ENCODE assay signal across 9 cellular contexts in the genomic region with DNA sequence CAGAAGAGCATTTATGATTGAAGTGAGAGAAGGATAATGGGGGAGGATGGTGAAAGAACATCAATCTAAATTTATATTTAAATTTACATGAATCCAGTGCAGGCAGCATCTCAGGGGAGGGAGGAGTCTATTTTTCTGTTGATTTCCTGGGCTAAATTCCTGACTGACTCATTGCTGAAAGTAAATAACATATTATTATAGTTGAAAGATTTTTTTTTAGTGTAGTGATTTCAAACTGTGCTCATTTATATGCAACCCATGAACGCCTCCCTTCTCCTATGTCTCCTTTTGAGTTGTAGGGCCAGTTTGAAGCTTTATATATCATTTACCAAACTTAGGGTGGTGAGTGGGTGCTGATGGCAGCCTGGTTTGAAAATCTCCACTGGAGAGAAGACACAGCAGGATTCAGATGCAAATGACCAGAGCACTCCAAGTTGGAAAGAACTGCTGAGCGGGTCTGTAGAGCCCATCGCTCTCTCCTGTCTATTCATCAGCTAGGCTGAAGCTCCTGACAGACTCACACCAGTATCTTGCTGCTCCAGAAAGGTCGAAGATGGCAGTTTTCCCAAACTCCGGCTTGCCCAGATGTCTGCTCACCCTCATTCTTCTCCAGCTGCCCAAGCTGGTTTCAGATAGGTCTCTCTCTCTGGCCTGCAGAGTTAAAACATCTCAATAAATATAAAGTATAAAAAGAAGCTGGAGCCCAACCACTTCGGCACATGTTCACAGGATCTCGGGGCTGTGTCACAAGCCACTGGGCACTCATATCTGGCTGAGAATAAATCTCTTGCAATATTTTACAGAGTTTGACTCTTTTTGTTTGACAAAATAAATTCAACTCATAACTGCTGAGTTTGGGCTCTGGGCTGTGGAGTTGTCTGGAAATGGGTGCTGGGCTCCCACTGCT. TPM values are rescaled to one million over a fixed set of nuclear protein-coding genes. Genes with fewer than 3 reads are reported as not detected.
DNase-seq lines count a peak whose midpoint lies in the region; ATAC-seq, FAIRE-seq and TF ChIP-seq lines count a peak whose summit lies in the region.
"Had no signal": no experiment of that assay in that cellular context is flagged by ENCODE, and none has a peak within 500 bp of the region (broad histone marks: within the 10 kb centered on the region; RNA-seq: fewer than 3 reads in every experiment).

No MANE protein-coding gene starts in this region.

- peaks cover 0 to 13% (median 0%) of the 10 kb centered on the region in 7 donors for H3K9me3 Mint-ChIP-seq in CD4-positive, CD25-positive, alpha-beta regulatory T cell

- peak overlapping the region; percentile 57 for H3K4me2 ChIP-seq in IMR-90 (ENCODE audit: low read depth, low read length)
- peak overlapping the region; percentile 58 for H3K4me2 ChIP-seq in GM12878 (ENCODE audit: control insufficient read depth, insufficient read depth)

- H2BK15ac ChIP-seq in IMR-90 (ENCODE audit: low read depth, low read length), result peak overlapping the region; percentile 85; the same call in 2 of the 3 replicates

- H3K18ac ChIP-seq in IMR-90 (ENCODE audit: low read depth, low read length), result peak overlapping the region; percentile 26; the same call in 1 of the 2 replicates

- H3K36me3 ChIP-seq in CD4-positive, CD25-positive, alpha-beta regulatory T cell (ENCODE audit: control insufficient read depth, insufficient read depth, low read length), result no peaks in the 10 kb centered on the region
- no peaks in the 10 kb centered on the region for H3K36me3 ChIP-seq in IMR-90 (ENCODE audit: control insufficient read depth, insufficient read depth, low read length)
- H3K36me3 ChIP-seq in GM12878 (ENCODE audit: control insufficient read depth in 2 of 2, insufficient read depth in 2 of 2, low read length in 1 of 2), result no peaks in the 10 kb centered on the region
- no peaks in the 10 kb centered on the region for H3K36me3 ChIP-seq in muscle layer of colon (ENCODE audit: insufficient read depth, low read length)

- FAIRE-seq in GM12878 (lab: Jason Lieb, UNC), result no peak

- dilution Hi-C loops in IMR-90 (cut with HindIII; ENCODE audit: low sequenced_read_pairs, unreplicated experiment), result no loop called here

- peak overlapping the region; percentile 81 for H3K14ac ChIP-seq in IMR-90 (replicated peaks; ENCODE audit: low read depth, low read length)

- POLR2A ChIA-PET in IMR-90 (lab: Charles Lee; ENCODE audit: unreplicated experiment) (no interaction called here), GM12878 (lab: Charles Lee) (interaction anchor here (1.0 to 5.1 kb wide), 6 partner anchors 14 to 61 kb away, joined by 3 to 38 read pairs (median 6); no protein-coding TSS in a partner anchor)

- peak overlapping the region; percentile 73 for H3K23ac ChIP-seq in IMR-90 (ENCODE audit: low read depth, low read length)

- H3K9me3 ChIP-seq in CD4-positive, CD25-positive, alpha-beta regulatory T cell (ENCODE audit: control insufficient read depth in 2 of 2, low read length in 2 of 2), result no peaks in the 10 kb centered on the region
- no peaks in the 10 kb centered on the region; the same call in 1 of the 2 replicates for H3K9me3 ChIP-seq in IMR-90 (ENCODE audit: control insufficient read depth, insufficient read depth, low read length)
- peaks cover 6% of the 10 kb centered on the region; the same call in 2 of the 3 replicates for H3K9me3 ChIP-seq in GM12878 (replicated peaks; ENCODE audit: control insufficient read depth, insufficient read depth, low read length)
- H3K9me3 ChIP-seq in muscle layer of colon (ENCODE audit: low read length), result no peaks in the 10 kb centered on the region

- peak overlapping the region; percentile 39 for H2AK9ac ChIP-seq in IMR-90 (replicated peaks; ENCODE audit: low read depth, low read length, poor library complexity)

- H3K9me1 ChIP-seq in IMR-90 (ENCODE audit: insufficient read depth, low read length), result peaks cover 9% of the 10 kb centered on the region

- peak overlapping the region; percentile 69 to 96; a peak in 3 of 4 replicates for H4K8ac ChIP-seq in IMR-90 (ENCODE audit: low read depth in 2 of 2, low read length in 2 of 2)

- BruUV-seq in IMR-90 (replicated peaks; lab: Mats Ljungman, UMichigan) (no TSS peak), GM12878 (replicated peaks; lab: Mats Ljungman, UMichigan) (no TSS peak)

- H3K9ac ChIP-seq in IMR-90 (ENCODE audit: low read depth, low read length) (peak overlapping the region; percentile 5; the same call in 1 of the 2 replicates), GM12878 (ENCODE audit: control insufficient read depth, insufficient read depth, low read length) (no peak overlapping the region), muscle layer of colon (ENCODE audit: low read length) (no peak overlapping the region)

- in situ Hi-C loops in IMR-90 (cut with MboI; ENCODE audit: low sequenced_read_pairs), result no loop called here
- in situ Hi-C loops in GM12878 (cut with MboI), result no loop called here

- TF ChIP-seq CTCF in IMR-90 (conservative IDR thresholded peaks at IDR 0.05; ENCODE audit: low read depth, low read length) (no peak), GM12878 (IDR thresholded peaks at IDR 0.05 in 2 of 3, conservative IDR thresholded peaks at IDR 0.05 in 1 of 3; ENCODE audit: control insufficient read depth in 2 of 3, extremely low read depth in 1 of 3, insufficient read depth in 1 of 3, low read depth in 3 of 3, low read length in 3 of 3) (no peak)

- SMC1A ChIA-PET in GM12878 (lab: Charles Lee; ENCODE audit: uncharacterized antibody, unreplicated experiment), result interaction anchor here (0.7 to 2.0 kb wide), 16 partner anchors 9 to 135 kb away, joined by 3 to 11 read pairs (median 4); partner anchors contain the start of gene BTN3A3

- peaks cover 4 to 25% of the 10 kb centered on the region in 2 experiments for H3K79me1 ChIP-seq in IMR-90 (ENCODE audit: low read depth in 1 of 2, low read length in 2 of 2)

- CTCF ChIA-PET in IMR-90 (lab: Yijun Ruan, JAX), result interaction anchor here (0.6 kb wide), 1 partner anchor 14 kb away, joined by 3 read pairs; no protein-coding TSS in a partner anchor
- CTCF ChIA-PET in GM12878 (lab: Yijun Ruan, JAX), result interaction anchor here (1.1 to 1.7 kb wide), 7 partner anchors 14 to 702 kb away, joined by 3 to 5 read pairs (median 3); no protein-coding TSS in a partner anchor

- peak overlapping the region; percentile 99 to 100 (median 100) for H3K27ac Mint-ChIP-seq in CD4-positive, CD25-positive, alpha-beta regulatory T cell

- no peak for DNase-seq in CD4-positive, CD25-positive, alpha-beta regulatory T cell
- peak; percentile 27 for DNase-seq in IMR-90
- DNase-seq in GM12878 (ENCODE audit: low read depth, low spot score), result no peak
- no peak for DNase-seq in stimulated activated naive CD4-positive, alpha-beta T cell treated with Interleukin-2 at 50 U/mL for 16 hours (lab: John Stamatoyannopoulos, UW)
- DNase-seq in NCI-H748 treated with DMSO at 0.1 percent for 48 hours (lab: John Stamatoyannopoulos, UW), result no peak
- DNase-seq in erythroblast (lab: John Stamatoyannopoulos, UW), result no peak

- H4K20me1 ChIP-seq in IMR-90 (ENCODE audit: insufficient read depth, low read length) (no peaks in the 10 kb centered on the region), GM12878 (ENCODE audit: control insufficient read depth, insufficient read depth) (no peaks in the 10 kb centered on the region)

- peaks cover 4% of the 10 kb centered on the region for H3K27me3 Mint-ChIP-seq in CD4-positive, CD25-positive, alpha-beta regulatory T cell

- peak overlapping the region; percentile 82 for H2BK120ac ChIP-seq in IMR-90 (ENCODE audit: low read depth, low read length)

- peak overlapping the region; percentile 73 for H4K91ac ChIP-seq in IMR-90 (ENCODE audit: insufficient read depth, low read depth, low read length)

- TF ChIP-seq RAD21 in IMR-90 (IDR thresholded peaks at IDR 0.05; ENCODE audit: low read length) (no peak), GM12878 (IDR thresholded peaks at IDR 0.05; ENCODE audit: insufficient read depth, low read depth, low read length) (no peak)

- 0 out of 2 replicates have a peak overlapping the region, but pooled peaks have one; percentile 50 for H3K56ac ChIP-seq in IMR-90 (ENCODE audit: extremely low read depth, insufficient read depth, low read length)

- WGBS in IMR-90 (ENCODE audit: extremely low coverage in 2 of 2, insufficient read length in 1 of 2), 2 experiments, result 79% methylated on average over 2 of the region's 7 CpGs; no CpG with 5 or more reads in 1 of the 2 experiments
- 97% methylated on average over 7 of the region's 7 CpGs for WGBS in GM12878 (ENCODE audit: insufficient coverage, insufficient replicate concordance, low lambda C conversion rate, missing lambda C conversion rate)

- TF ChIP-seq POLR2A in IMR-90 (IDR thresholded peaks at IDR 0.05; ENCODE audit: low read depth, low read length), result no peak
- no peak for TF ChIP-seq POLR2A in GM12878 (IDR thresholded peaks at IDR 0.05; ENCODE audit: low read depth, low read length)
- TF ChIP-seq POLR2A in erythroblast (IDR thresholded peaks at IDR 0.05; ENCODE audit: low read length), result no peak

- peaks cover 34% of the 10 kb centered on the region for H3K4me1 ChIP-seq in CD4-positive, CD25-positive, alpha-beta regulatory T cell (ENCODE audit: control insufficient read depth, insufficient read depth, low read length, poor library complexity, severe bottlenecking)
- H3K4me1 ChIP-seq in IMR-90 (ENCODE audit: control insufficient read depth, insufficient read depth, low read length) (peaks cover 21% of the 10 kb centered on the region), GM12878 (ENCODE audit: control insufficient read depth, insufficient read depth, low read length) (peaks cover 28% of the 10 kb centered on the region), muscle layer of colon (ENCODE audit: insufficient read depth, low read length) (peaks cover 11% of the 10 kb centered on the region)

- H2AFZ ChIP-seq in IMR-90 (replicated peaks; ENCODE audit: low read length, poor library complexity), result peak overlapping the region; percentile 28
- no peak overlapping the region for H2AFZ ChIP-seq in GM12878 (ENCODE audit: control insufficient read depth, low read depth, low read length)

- H3K4ac ChIP-seq in IMR-90 (ENCODE audit: low read depth, low read length), result peak overlapping the region; percentile 79

- no peak for ATAC-seq in CD4-positive, CD25-positive, alpha-beta regulatory T cell (ENCODE audit: low read depth in 2 of 2)
- ATAC-seq in IMR-90 (ENCODE audit: low read depth) (peak; percentile 9), GM12878 (no peak), HG02981 (IDR thresholded peaks at IDR 0.05; ENCODE audit: unreplicated experiment) (no peak)

- peak overlapping the region; percentile 28; the same call in 1 of the 2 replicates for H4K5ac ChIP-seq in IMR-90 (ENCODE audit: low read depth, low read length)

- H3K4me1 Mint-ChIP-seq in CD4-positive, CD25-positive, alpha-beta regulatory T cell, result peaks cover 13 to 50% (median 34%) of the 10 kb centered on the region in 4 donors

- peaks cover 10% of the 10 kb centered on the region for H3K36me3 Mint-ChIP-seq in CD4-positive, CD25-positive, alpha-beta regulatory T cell

- H3K4me3 Mint-ChIP-seq in CD4-positive, CD25-positive, alpha-beta regulatory T cell, result peak overlapping the region in 2 of 4 donors; percentile 9 to 23

- H2AK5ac ChIP-seq in IMR-90 (ENCODE audit: low read depth, low read length), result peak overlapping the region; percentile 54

- H2BK5ac ChIP-seq in IMR-90 (ENCODE audit: low read depth, low read length, poor library complexity, severe bottlenecking), result peak overlapping the region; percentile 97

- H3K4me3 ChIP-seq in CD4-positive, CD25-positive, alpha-beta regulatory T cell (ENCODE audit: low read depth, low read length), result no peak overlapping the region
- H3K4me3 ChIP-seq in IMR-90 (ENCODE audit: insufficient read depth, low read depth, low read length) (no peak overlapping the region), GM12878 (no peak overlapping the region), muscle layer of colon (ENCODE audit: low read depth in 1 of 2, low read length in 2 of 2) (no peak overlapping the region)

- peak overlapping the region; percentile 81 for H2BK20ac ChIP-seq in IMR-90 (ENCODE audit: low read depth, low read length)

- intact Hi-C loops in IMR-90 (cut with micrococcal nuclease), result no loop called here
- intact Hi-C loops in GM12878 (cut with micrococcal nuclease; ENCODE audit: unreplicated experiment), result loop anchor here (2.0 kb wide), 1 partner anchor 45 kb away; no protein-coding TSS in a partner anchor

- TF ChIP-seq EP300 in GM12878 (IDR thresholded peaks at IDR 0.05; ENCODE audit: borderline replicate concordance in 1 of 2, control insufficient read depth in 1 of 2, low read depth in 2 of 2, low read length in 2 of 2), result no peak

- H3K27ac ChIP-seq in CD4-positive, CD25-positive, alpha-beta regulatory T cell (ENCODE audit: insufficient read depth, low read length, poor library complexity, severe bottlenecking), result peak overlapping the region; percentile 96
- H3K27ac ChIP-seq in IMR-90 (ENCODE audit: insufficient read depth, low read length) (peak overlapping the region; percentile 41), GM12878 (ENCODE audit: control insufficient read depth, insufficient read depth) (no peak overlapping the region; the same call in 1 of the 2 replicates), muscle layer of colon (ENCODE audit: low read depth, low read length) (peak overlapping the region; percentile 21)

- peaks cover 13% of the 10 kb centered on the region for H3K79me2 ChIP-seq in GM12878 (ENCODE audit: control insufficient read depth, insufficient read depth, low read length)

- H3K27me3 ChIP-seq in CD4-positive, CD25-positive, alpha-beta regulatory T cell (ENCODE audit: control insufficient read depth, insufficient read depth, low read length), result no peaks in the 10 kb centered on the region
- H3K27me3 ChIP-seq in IMR-90 (ENCODE audit: control insufficient read depth, insufficient read depth, low read length) (no peaks in the 10 kb centered on the region), GM12878 (replicated peaks in 1 of 2; ENCODE audit: control insufficient read depth in 2 of 2, insufficient read depth in 2 of 2, low read length in 1 of 2) (no peaks in the 10 kb centered on the region), muscle layer of colon (ENCODE audit: control insufficient read depth in 1 of 2, insufficient read depth in 2 of 2, low read length in 2 of 2) (no peaks in the 10 kb centered on the region)

- RAD21 ChIA-PET in GM12878 (lab: Charles Lee; ENCODE audit: unreplicated experiment), result interaction anchor here (0.8 to 3.1 kb wide), 5 partner anchors 8 to 133 kb away, joined by 3 to 27 read pairs (median 4); no protein-coding TSS in a partner anchor

RNA-seq across cellular contexts. Expression of gene BTN2A1, which starts 18.3 kb away (rescaled TPM):
- 35.9 TPM for total RNA-seq in CD4-positive, CD25-positive, alpha-beta regulatory T cell
- 10 to 100 TPM in 3 of 4 donors, 1 to 10 TPM in 1; 9.7 to 14.5 (median 12.2) TPM for polyA plus RNA-seq in CD4-positive, CD25-positive, alpha-beta regulatory T cell
- 11.4 and 13.6 TPM in 2 replicates for total RNA-seq in IMR-90 (2012; rRNA removed)
- polyA plus RNA-seq in IMR-90 (2012; rRNA removed), result 37.9 and 40.2 TPM in 2 replicates
- polyA plus RNA-seq in IMR-90 (2012; cell fraction: cytosol; rRNA removed), result 18.8 and 24.5 TPM in 2 replicates
- polyA plus RNA-seq in IMR-90 (2012; cell fraction: nucleus; rRNA removed; ENCODE audit: low replicate concordance), result 44.0 and 69.0 TPM in 2 replicates
- 38.7 and 39.2 TPM in 2 replicates for total RNA-seq in GM12878 (2013; cell fraction: nucleolus; rRNA removed)
- total RNA-seq in GM12878 (2014; rRNA removed), result 7.2 and 8.2 TPM in 2 replicates
- total RNA-seq in GM12878 (2014; rRNA removed; fragmentation: Illumina TruSeq; extraction: Trizol), result 13.6 and 14.0 TPM in 2 replicates
- 15.6 and 16.7 TPM in 2 replicates for total RNA-seq in GM12878 (2021)
- 14.8 TPM for polyA plus RNA-seq in GM12878 (2011; ENCODE audit: low read depth)
- 25.5 and 28.0 TPM in 2 replicates for polyA plus RNA-seq in GM12878 (2011; rRNA removed)
- polyA plus RNA-seq in GM12878 (2011; cell fraction: cytosol; rRNA removed), result 21.4 and 23.1 TPM in 2 replicates
- 52.3 and 54.4 TPM in 2 replicates for polyA plus RNA-seq in GM12878 (2011; cell fraction: nucleus; rRNA removed)
- polyA plus RNA-seq in GM12878 (2012), result 17.9 and 19.6 TPM in 2 replicates
- 18.7 and 20.7 TPM in 2 replicates for polyA plus RNA-seq in GM12878 (2014; fragmentation: Illumina TruSeq; extraction: Trizol)
- 10 to 100 TPM; 15.6 to 15.9 TPM for polyA plus RNA-seq in GM12878 (2014; fragmentation: Nextera tagmentation; extraction: Ambion mirVana)
- polyA plus RNA-seq in GM12878 (2014; rRNA removed), result 16.0 and 16.7 TPM in 2 replicates
- 10 to 100 TPM; 11.2 to 13.2 TPM for polyA plus RNA-seq in GM12878 (2016; fragmentation: Nextera tagmentation; extraction: Ambion mirVana)
- polyA minus RNA-seq in GM12878 (2011; rRNA and poly(A)+ RNA removed), result 24.4 and 31.8 TPM in 2 replicates
- polyA minus RNA-seq in GM12878 (2011; cell fraction: cytosol; rRNA and poly(A)+ RNA removed), result 7.4 and 9.5 TPM in 2 replicates
- polyA minus RNA-seq in GM12878 (2011; cell fraction: nucleus; rRNA and poly(A)+ RNA removed), result 14.6 and 23.2 TPM in 2 replicates

RNA-seq across cellular contexts. Expression of gene BTN1A1, which starts 24.0 kb away (rescaled TPM):
- total RNA-seq in CD4-positive, CD25-positive, alpha-beta regulatory T cell, result not detected
- polyA plus RNA-seq in CD4-positive, CD25-positive, alpha-beta regulatory T cell, result under 1 TPM in 1 of 4 donors, not detected in 3; 0.33 TPM
- total RNA-seq in IMR-90 (2012; rRNA removed) (not detected in 2 replicates), GM12878 (2014; rRNA removed) (0.79 and 1.1 TPM in 2 replicates), GM12878 (2014; rRNA removed; fragmentation: Illumina TruSeq; extraction: Trizol) (1.1 TPM in 2 replicates), GM12878 (2021) (1.1 and 1.5 TPM in 2 replicates)
- polyA plus RNA-seq in IMR-90 (2012; rRNA removed) (not detected in 2 replicates), GM12878 (2011; rRNA removed) (0.04 and 0.05 TPM in 2 replicates), GM12878 (2014; fragmentation: Illumina TruSeq; extraction: Trizol) (1.7 and 2.2 TPM in 2 replicates), GM12878 (2014; fragmentation: Nextera tagmentation; extraction: Ambion mirVana) (under 1 TPM; 0.82 to 0.91 TPM), GM12878 (2014; rRNA removed) (0.57 and 0.63 TPM in 2 replicates), GM12878 (2016; fragmentation: Nextera tagmentation; extraction: Ambion mirVana) (1 to 10 TPM in 1 of 2 experiments, under 1 TPM in 1; 0.18 to 1.1 TPM)
- not detected in 2 replicates for polyA plus RNA-seq in IMR-90 (2012; cell fraction: cytosol; rRNA removed)
- polyA plus RNA-seq in IMR-90 (2012; cell fraction: nucleus; rRNA removed; ENCODE audit: low replicate concordance), result not detected in 2 replicates
- total RNA-seq in GM12878 (2013; cell fraction: nucleolus; rRNA removed), result not detected in 2 replicates
- polyA plus RNA-seq in GM12878 (2011; ENCODE audit: low read depth), result 0.26 TPM
- 0.03 TPM in 2 replicates for polyA plus RNA-seq in GM12878 (2011; cell fraction: cytosol; rRNA removed)
- polyA plus RNA-seq in GM12878 (2011; cell fraction: nucleus; rRNA removed), result not detected in 2 replicates
- polyA plus RNA-seq in GM12878 (2012), result 0.08 and 0.26 TPM in 2 replicates
- polyA minus RNA-seq in GM12878 (2011; rRNA and poly(A)+ RNA removed), result not detected in 2 replicates
- polyA minus RNA-seq in GM12878 (2011; cell fraction: cytosol; rRNA and poly(A)+ RNA removed), result not detected in 2 replicates
- polyA minus RNA-seq in GM12878 (2011; cell fraction: nucleus; rRNA and poly(A)+ RNA removed), result not detected in 2 replicates
- total RNA-seq: temporal lobe had no signal

RNA-seq across cellular contexts. Expression of gene BTN3A3, which starts 35.8 kb away (rescaled TPM):
- 125 TPM for total RNA-seq in CD4-positive, CD25-positive, alpha-beta regulatory T cell
- polyA plus RNA-seq in CD4-positive, CD25-positive, alpha-beta regulatory T cell, result 10 to 100 TPM; 79.3 to 91.5 (median 82.7) TPM
- 14.4 and 15.8 TPM in 2 replicates for total RNA-seq in IMR-90 (2012; rRNA removed)
- 12.4 and 14.8 TPM in 2 replicates for polyA plus RNA-seq in IMR-90 (2012; rRNA removed)
- polyA plus RNA-seq in IMR-90 (2012; cell fraction: cytosol; rRNA removed), result 6.3 and 10.8 TPM in 2 replicates
- 13.9 and 51.5 TPM in 2 replicates for polyA plus RNA-seq in IMR-90 (2012; cell fraction: nucleus; rRNA removed; ENCODE audit: low replicate concordance)
- 137 and 149 TPM in 2 replicates for total RNA-seq in GM12878 (2013; cell fraction: nucleolus; rRNA removed)
- total RNA-seq in GM12878 (2014; rRNA removed), result 14.2 and 15.1 TPM in 2 replicates
- total RNA-seq in GM12878 (2014; rRNA removed; fragmentation: Illumina TruSeq; extraction: Trizol), result 12.7 and 13.5 TPM in 2 replicates
- 15.2 and 15.7 TPM in 2 replicates for total RNA-seq in GM12878 (2021)
- 21.5 TPM for polyA plus RNA-seq in GM12878 (2011; ENCODE audit: low read depth)
- polyA plus RNA-seq in GM12878 (2011; rRNA removed), result 42.1 and 49.7 TPM in 2 replicates
- 21.8 and 27.6 TPM in 2 replicates for polyA plus RNA-seq in GM12878 (2011; cell fraction: cytosol; rRNA removed)
- polyA plus RNA-seq in GM12878 (2011; cell fraction: nucleus; rRNA removed), result 99.9 and 135 TPM in 2 replicates
- polyA plus RNA-seq in GM12878 (2012), result 21.3 and 28.2 TPM in 2 replicates
- polyA plus RNA-seq in GM12878 (2014; fragmentation: Illumina TruSeq; extraction: Trizol), result 20.8 and 27.3 TPM in 2 replicates
- 1 to 10 TPM; 5.8 to 8.4 TPM for polyA plus RNA-seq in GM12878 (2014; fragmentation: Nextera tagmentation; extraction: Ambion mirVana)
- 15.7 and 16.3 TPM in 2 replicates for polyA plus RNA-seq in GM12878 (2014; rRNA removed)
- polyA plus RNA-seq in GM12878 (2016; fragmentation: Nextera tagmentation; extraction: Ambion mirVana), result 10 to 100 TPM in 1 of 2 experiments, 1 to 10 TPM in 1; 8.9 to 11.3 TPM
- 59.2 and 67.2 TPM in 2 replicates for polyA minus RNA-seq in GM12878 (2011; rRNA and poly(A)+ RNA removed)
- 9.0 and 11.8 TPM in 2 replicates for polyA minus RNA-seq in GM12878 (2011; cell fraction: cytosol; rRNA and poly(A)+ RNA removed)
- polyA minus RNA-seq in GM12878 (2011; cell fraction: nucleus; rRNA and poly(A)+ RNA removed), result 42.1 and 50.7 TPM in 2 replicates
